Comparison of ENCODE assay signal across 14 cellular contexts in genomic region chr18:63309422-63309821, GRCh38. TPM values are rescaled to one million over a fixed set of nuclear protein-coding genes. Genes with fewer than 3 reads are reported as not detected.
DNase-seq lines count a peak whose midpoint lies in the region; ATAC-seq and TF ChIP-seq lines count a peak whose summit lies in the region.
"Had no signal": no experiment of that assay in that cellular context is flagged by ENCODE, and none has a peak within 500 bp of the region (broad histone marks: within the 10 kb centered on the region; RNA-seq: fewer than 3 reads in every experiment).

No MANE protein-coding gene starts in this region.

- no peak overlapping the region for H3K4me3 ChIP-seq in breast epithelium
- H3K4me3 ChIP-seq in mammary epithelial cell (replicated peaks in 1 of 3; ENCODE audit: insufficient read depth in 1 of 3, low read depth in 2 of 3, low read length in 3 of 3): no peak overlapping the region
- H3K4me3 ChIP-seq: smooth muscle cell, upper lobe of left lung had no signal

- H4K20me1 ChIP-seq in mammary epithelial cell (ENCODE audit: insufficient read depth, low read length): no peaks in the 10 kb centered on the region

- TF ChIP-seq CTCF in breast epithelium (IDR thresholded peaks at IDR 0.05) (no peak), mammary epithelial cell (conservative IDR thresholded peaks at IDR 0.05 in 1 of 2, IDR thresholded peaks at IDR 0.05 in 1 of 2; ENCODE audit: extremely low read depth in 1 of 2, insufficient read depth in 1 of 2, low read depth in 1 of 2, low read length in 2 of 2) (no peak)

- peaks cover 4 to 15% of the 10 kb centered on the region in 2 donors for H3K4me1 ChIP-seq in breast epithelium
- no peaks in the 10 kb centered on the region for H3K4me1 ChIP-seq in mammary epithelial cell (ENCODE audit: insufficient read depth, low read length)
- H3K4me1 ChIP-seq: parathyroid adenoma had no signal

- H3K4me2 ChIP-seq in mammary epithelial cell (ENCODE audit: insufficient read depth, low read depth, low read length): no peak overlapping the region
- H3K4me2 ChIP-seq: smooth muscle cell had no signal

- DNase-seq in breast epithelium (ENCODE audit: low spot score in 2 of 2): no peak
- DNase-seq in mammary epithelial cell: no peak
- peak; percentile 51 to 64 for DNase-seq in activated CD4-positive, alpha-beta T cell treated with anti-CD3 and anti-CD28 coated beads for 4 hours
- peak; percentile 21 for DNase-seq in effector CD4-positive, alpha-beta T cell
- peak; percentile 37 for DNase-seq in stimulated activated naive CD8-positive, alpha-beta T cell treated with anti-CD3 and anti-CD28 coated beads, Interleukin-15, Interleukin-2, amounts not matched to agents 100 U/mL and 50 U/mL, for 24 hours
- no peak for DNase-seq in NCI-H345 (lab: John Stamatoyannopoulos, UW)
- DNase-seq in NCI-H1092 (lab: John Stamatoyannopoulos, UW): no peak
- DNase-seq: DMS79, foreskin melanocyte, NCI-H446, upper lobe of left lung had no signal

- H3K9me3 ChIP-seq in breast epithelium (no peaks in the 10 kb centered on the region), mammary epithelial cell (replicated peaks; ENCODE audit: insufficient read depth, low read length) (no peaks in the 10 kb centered on the region)
- H3K9me3 ChIP-seq: upper lobe of left lung had no signal

- CTCF ChIA-PET in mammary epithelial cell (lab: Charles Lee; ENCODE audit: low non-redundant PET): no interaction called here

- H3K79me2 ChIP-seq in mammary epithelial cell (ENCODE audit: insufficient read depth, low read length): no peaks in the 10 kb centered on the region

- no peak overlapping the region for H3K9ac ChIP-seq in mammary epithelial cell (ENCODE audit: insufficient read depth, low read length)
- H3K9ac ChIP-seq: parathyroid adenoma had no signal

- intact Hi-C loops in breast epithelium (cut with DNase I; ENCODE audit: low total_unique reads): no loop called here
- intact Hi-C loops in mammary epithelial cell (cut with micrococcal nuclease): no loop called here

- no peak overlapping the region for H2AFZ ChIP-seq in mammary epithelial cell (ENCODE audit: low read depth, low read length)
- H2AFZ ChIP-seq: parathyroid adenoma had no signal

- TF ChIP-seq POLR2A in breast epithelium (IDR thresholded peaks at IDR 0.05): no peak

- in situ Hi-C loops in mammary epithelial cell (cut with MboI; ENCODE audit: low sequenced_read_pairs in 2 of 2): no loop called here

- no peaks in the 10 kb centered on the region for H3K36me3 ChIP-seq in breast epithelium
- no peaks in the 10 kb centered on the region for H3K36me3 ChIP-seq in mammary epithelial cell (ENCODE audit: insufficient read depth, low read length)
- H3K36me3 ChIP-seq: upper lobe of left lung had no signal

- H3K27ac ChIP-seq in breast epithelium (peak overlapping the region; percentile 39 to 63), mammary epithelial cell (ENCODE audit: insufficient read depth, low read depth, low read length) (no peak overlapping the region)
- H3K27ac ChIP-seq: parathyroid adenoma, upper lobe of left lung had no signal

- peak; percentile 37 for ATAC-seq in stimulated activated naive CD8-positive, alpha-beta T cell treated with anti-CD3 and anti-CD28 coated beads, Interleukin-15, Interleukin-2, amounts not matched to agents 100 U/mL and 50 U/mL, for 24 hours
- no peak for ATAC-seq in HG02588 (IDR thresholded peaks at IDR 0.05; ENCODE audit: unreplicated experiment)

- BruUV-seq in mammary epithelial cell (replicated peaks; lab: Mats Ljungman, UMichigan): no TSS peak

- dilution Hi-C loops in mammary epithelial cell (cut with HindIII; ENCODE audit: low sequenced_read_pairs): no loop called here

- WGBS in mammary epithelial cell (ENCODE audit: low coverage, missing lambda C conversion rate): 79% methylated on average over 5 of the region's 5 CpGs

- H3K27me3 ChIP-seq in breast epithelium (no peaks in the 10 kb centered on the region), mammary epithelial cell (ENCODE audit: insufficient read depth, low read length) (no peaks in the 10 kb centered on the region)
- H3K27me3 ChIP-seq: upper lobe of left lung had no signal

RNA-seq across cellular contexts. Expression of gene BCL2, which starts 10.1 kb away (rescaled TPM):
- total RNA-seq in breast epithelium: 10 to 100 TPM; 41.3 to 82.5 (median 43.6) TPM
- total RNA-seq in mammary epithelial cell: 1 to 10 TPM in 1 of 2 donors, under 1 TPM in 1; 0.83 to 1.6 TPM
- polyA plus RNA-seq in mammary epithelial cell: 0.37 TPM
- 0.67 TPM for polyA minus RNA-seq in mammary epithelial cell
- polyA plus RNA-seq: smooth muscle cell had no signal

RNA-seq across cellular contexts. Expression of gene KDSR, which starts 57.6 kb away (rescaled TPM):
- 10 to 100 TPM; 41.6 to 53.0 (median 48.9) TPM for total RNA-seq in breast epithelium
- 100 to 1,000 TPM in 1 of 2 donors, 10 to 100 TPM in 1; 65.7 to 101 TPM for total RNA-seq in mammary epithelial cell
- 61.5 TPM for polyA plus RNA-seq in mammary epithelial cell
- polyA minus RNA-seq in mammary epithelial cell: 126 TPM

Comparison
In these comparisons a context has a peak if more than half of its experiments do, and no peak if none do; other contexts are left out.
1. RNA of gene BCL2, which starts 10.1 kb away (total RNA-seq): 41.3 to 82.5 TPM in breast epithelium; 0.83 to 1.6 TPM in mammary epithelial cell; every median in the first group is over 10 times any median in the second.
2. DNase-seq: peak in activated CD4-positive, alpha-beta T cell treated with anti-CD3 and anti-CD28 coated beads for 4 hours (2 of 2), effector CD4-positive, alpha-beta T cell (single experiment) and stimulated activated naive CD8-positive, alpha-beta T cell treated with anti-CD3 and anti-CD28 coated beads, Interleukin-15, Interleukin-2, amounts not matched to agents 100 U/mL and 50 U/mL, for 24 hours (single experiment); none in breast epithelium (0 of 2), mammary epithelial cell (single experiment), NCI-H345 (single experiment) and NCI-H1092 (single experiment).